Comparison of ENCODE assay signal across 15 cellular contexts in the genomic region with DNA sequence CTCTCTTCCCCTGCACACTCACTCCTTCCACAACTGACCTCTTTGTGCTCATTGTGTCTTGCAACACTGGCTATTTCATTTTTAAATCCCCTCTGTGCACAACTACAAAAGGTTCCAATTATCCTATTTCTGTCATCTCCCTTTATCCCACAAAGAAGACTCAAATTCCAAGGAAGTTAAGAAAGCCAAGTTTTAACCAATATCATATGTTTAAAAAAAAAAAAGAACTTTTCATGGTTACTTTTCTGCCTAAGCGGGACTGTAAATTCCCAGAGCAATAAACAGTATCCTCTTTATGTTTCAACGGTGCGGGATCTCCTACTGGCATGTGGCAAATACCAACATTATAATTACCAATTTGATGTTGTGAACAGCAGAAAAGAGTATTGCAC.
DNase-seq lines count a peak whose midpoint lies in the region; ATAC-seq lines count a peak whose summit lies in the region.
"Had no signal": no experiment of that assay in that cellular context is flagged by ENCODE, and none has a peak within 500 bp of the region (broad histone marks: within the 10 kb centered on the region; RNA-seq: fewer than 3 reads in every experiment).

No MANE protein-coding gene starts in this region.

- DNase-seq in Right ventricle myocardium superior = no peak
- DNase-seq in cardiac septum (ENCODE audit: low spot score) = no peak
- DNase-seq in activated CD8-positive, alpha-beta T cell treated with anti-CD3 and anti-CD28 coated beads, Interleukin-2, amount 10 ng/mL, durations not matched to agents 7 days and 5 days = no peak
- no peak for DNase-seq in naive B cell
- DNase-seq in CD1c-positive myeloid dendritic cell (ENCODE audit: extremely low spot score) = no peak
- no peak for DNase-seq in NCI-H510A treated with DMSO at 0.1 percent for 48 hours (lab: John Stamatoyannopoulos, UW)
- no peak for DNase-seq in stimulated activated CD4-positive, alpha-beta T cell treated with anti-CD3 and anti-CD28 coated beads, Interleukin-2, amount 100 ng/mL, for 48 hours
- DNase-seq: activated T-cell treated with anti-CD3 and anti-CD28 coated beads, Interleukin-2, amount 50 U/mL, for 48 hours; BE2C; GF-D8; islet precursor cell; NCI-H1105; NCI-H526 treated with DMSO at 0.1 percent for 48 hours; WERI-Rb-1 had no signal

- POLR2A ChIA-PET in activated CD8-positive, alpha-beta T cell treated with anti-CD3 and anti-CD28 coated beads, Interleukin-2, amount 10 ng/mL, durations not matched to agents 7 days and 5 days (lab: Charles Lee) = interaction anchor here (1.0 kb wide), 1 partner anchor 11 kb away, joined by 3 read pairs; no protein-coding TSS in a partner anchor

- no peak overlapping the region for H3K4me3 Mint-ChIP-seq in activated CD8-positive, alpha-beta T cell treated with anti-CD3 and anti-CD28 coated beads, Interleukin-2, amount 10 ng/mL, durations not matched to agents 7 days and 5 days
- peak overlapping the region in 6 of 8 donors; percentile 49 to 93 (median 65) for H3K4me3 Mint-ChIP-seq in naive B cell

- H3K4me1 Mint-ChIP-seq in activated CD8-positive, alpha-beta T cell treated with anti-CD3 and anti-CD28 coated beads, Interleukin-2, amount 10 ng/mL, durations not matched to agents 7 days and 5 days (ENCODE audit: low read depth) = peaks cover 74% of the 10 kb centered on the region
- peaks cover 54 to 74% (median 60%) of the 10 kb centered on the region in 3 donors for H3K4me1 Mint-ChIP-seq in naive B cell

- CTCF ChIA-PET in activated CD8-positive, alpha-beta T cell treated with anti-CD3 and anti-CD28 coated beads, Interleukin-2, amount 10 ng/mL, durations not matched to agents 7 days and 5 days (lab: Charles Lee) = interaction anchor here (1.1 to 1.4 kb wide), 2 partner anchors 10 to 24 kb away, joined by 3 read pairs; no protein-coding TSS in a partner anchor

- ATAC-seq in Right ventricle myocardium superior (ENCODE audit: poor library complexity) (peak; percentile 36), naive B cell (ENCODE audit: low read depth in 2 of 2) (no peak), HG03469 (IDR thresholded peaks at IDR 0.05; ENCODE audit: unreplicated experiment) (no peak)
- no peak for ATAC-seq in activated CD8-positive, alpha-beta T cell treated with anti-CD3 and anti-CD28 coated beads, Interleukin-2, amount 10 ng/mL, durations not matched to agents 7 days and 5 days

- H3K9me3 Mint-ChIP-seq in activated CD8-positive, alpha-beta T cell treated with anti-CD3 and anti-CD28 coated beads, Interleukin-2, amount 10 ng/mL, durations not matched to agents 7 days and 5 days (ENCODE audit: insufficient read depth) = no peaks in the 10 kb centered on the region
- peaks cover 0 to 7% (median 0%) of the 10 kb centered on the region in 7 donors for H3K9me3 Mint-ChIP-seq in naive B cell

- peak overlapping the region; percentile 39 for H3K27ac Mint-ChIP-seq in activated CD8-positive, alpha-beta T cell treated with anti-CD3 and anti-CD28 coated beads, Interleukin-2, amount 10 ng/mL, durations not matched to agents 7 days and 5 days
- H3K27ac Mint-ChIP-seq in naive B cell = peak overlapping the region; percentile 18 to 97 (median 95)

- intact Hi-C loops in Right ventricle myocardium superior (cut with DNase I) = no loop called here
- intact Hi-C loops in cardiac septum (cut with DNase I) = no loop called here

- peaks cover 65% of the 10 kb centered on the region for H3K36me3 Mint-ChIP-seq in activated CD8-positive, alpha-beta T cell treated with anti-CD3 and anti-CD28 coated beads, Interleukin-2, amount 10 ng/mL, durations not matched to agents 7 days and 5 days (ENCODE audit: low read depth)
- no peaks in the 10 kb centered on the region for H3K36me3 Mint-ChIP-seq in naive B cell

- H3K27me3 Mint-ChIP-seq in activated CD8-positive, alpha-beta T cell treated with anti-CD3 and anti-CD28 coated beads, Interleukin-2, amount 10 ng/mL, durations not matched to agents 7 days and 5 days (ENCODE audit: low read depth) = no peaks in the 10 kb centered on the region
- no peaks in the 10 kb centered on the region for H3K27me3 Mint-ChIP-seq in naive B cell
